ENCODE assay signal across 9 cellular contexts in genomic region chr19:17419154-17419490, GRCh38. TPM values are rescaled to one million over a fixed set of nuclear protein-coding genes. Genes with fewer than 3 reads are reported as not detected.
A peak's percentile ranks its signal among the peaks of the same experiment; 100 is the strongest.
DNase-seq lines count a peak whose midpoint lies in the region; ATAC-seq, FAIRE-seq and TF ChIP-seq lines count a peak whose summit lies in the region.
"Had no signal": no experiment of that assay in that cellular context is flagged by ENCODE, and none has a peak within 500 bp of the region (broad histone marks: within the 10 kb centered on the region; RNA-seq: fewer than 3 reads in every experiment).

No MANE protein-coding gene starts in this region.

- TF ChIP-seq POLR2A in GM12892 (IDR thresholded peaks at IDR 0.05; ENCODE audit: low read depth, low read length) (peak; percentile 0; the same call in 1 of the 2 replicates), gastrocnemius medialis (IDR thresholded peaks at IDR 0.05) (no peak)

- POLR2A ChIA-PET in T-cell (lab: Charles Lee) = interaction anchor here (0.6 to 1.1 kb wide), 4 partner anchors 12 to 152 kb away, joined by 3 read pairs; partner anchors contain the start of genes BABAM1 (in 1 of the 2), BST2 (in 1 of the 2) and DDA1 (in 1 of the 2)

- peaks cover 15 to 17% (median 16%) of the 10 kb centered on the region in 3 donors for H3K4me1 Mint-ChIP-seq in T-cell

- CTCF ChIA-PET in T-cell (lab: Charles Lee) = interaction anchor here in 1 of 2 donors (0.6 to 1.5 kb wide), 11 partner anchors 11 to 152 kb away, joined by 3 to 6 read pairs (median 4); partner anchors contain the start of genes BABAM1, BST2 and DDA1

- H3K4me1 ChIP-seq in gastrocnemius medialis = peaks cover 11% of the 10 kb centered on the region in 2 donors

- peak overlapping the region; percentile 59 for H3K4me3 ChIP-seq in fibroblast of the aortic adventitia (ENCODE audit: low read depth, low read length)
- H3K4me3 ChIP-seq in gastrocnemius medialis = peak overlapping the region; percentile 53 to 96 (median 74)

- no peak for FAIRE-seq in GM12892 (lab: Jason Lieb, UNC)

- ATAC-seq in T-cell (replicated peaks in 1 of 4) (no peak), gastrocnemius medialis (no peak), HG02759 (IDR thresholded peaks at IDR 0.05; ENCODE audit: unreplicated experiment) (no peak)

- peaks cover 0 to 5% of the 10 kb centered on the region in 2 donors for H3K36me3 ChIP-seq in gastrocnemius medialis

- intact Hi-C loops in gastrocnemius medialis (cut with DNase I; ENCODE audit: low total_unique reads) = loop anchor here (1.0 kb wide), 1 partner anchor 82 kb away; the partner anchor contains the start of gene GTPBP3

- H3K4me3 Mint-ChIP-seq in T-cell = peak overlapping the region; percentile 87 to 93 (median 90)

- H3K9me3 ChIP-seq in gastrocnemius medialis = no peaks in the 10 kb centered on the region

- peaks cover 3 to 5% (median 3%) of the 10 kb centered on the region in 3 donors for H3K27me3 ChIP-seq in gastrocnemius medialis

- TF ChIP-seq CTCF in fibroblast of the aortic adventitia (IDR thresholded peaks at IDR 0.05; ENCODE audit: insufficient read depth, low read length) (no peak), gastrocnemius medialis (IDR thresholded peaks at IDR 0.05 in 4 of 5, conservative IDR thresholded peaks at IDR 0.05 in 1 of 5) (no peak)

- no peaks in the 10 kb centered on the region for H3K9me3 Mint-ChIP-seq in T-cell

- H3K27me3 Mint-ChIP-seq in T-cell = no peaks in the 10 kb centered on the region

- no peak for DNase-seq in GM12892 (ENCODE audit: insufficient read length)
- no peak for DNase-seq in T-cell
- DNase-seq in fibroblast of the aortic adventitia (ENCODE audit: low read depth) = no peak
- DNase-seq in gastrocnemius medialis = no peak
- DNase-seq in OCI-M1 (lab: John Stamatoyannopoulos, UW) = no peak
- DNase-seq in amniotic stem cell (lab: John Stamatoyannopoulos, UW) = no peak
- DNase-seq in NCI-H524 (lab: John Stamatoyannopoulos, UW) = no peak

- peak overlapping the region in 1 of 2 donors; percentile 92 for H3K27ac Mint-ChIP-seq in T-cell

- in situ Hi-C loops in gastrocnemius medialis (cut with MboI; ENCODE audit: low sequenced_read_pairs in 4 of 4) = no loop called here

- peak overlapping the region; percentile 71 to 85 (median 82) for H3K27ac ChIP-seq in gastrocnemius medialis

- peaks cover 8% of the 10 kb centered on the region for H3K36me3 Mint-ChIP-seq in T-cell

RNA-seq across cellular contexts. Expression of gene MVB12A, which starts 0.7 kb away (rescaled TPM):
- 13.6 TPM for polyA plus RNA-seq in GM12892 (2012; ENCODE audit: missing spikeins)
- total RNA-seq in T-cell (10 to 100 TPM; 21.0 to 41.4 (median 35.3) TPM), fibroblast of the aortic adventitia (ENCODE audit: low replicate concordance) (44.7 and 47.5 TPM in 2 replicates), gastrocnemius medialis (10 to 100 TPM; 35.8 to 62.7 (median 52.3) TPM)

RNA-seq across cellular contexts. Expression of gene BST2, which starts 13.7 kb away (rescaled TPM):
- polyA plus RNA-seq in GM12892 (2012; ENCODE audit: missing spikeins) = 266 TPM
- total RNA-seq in T-cell (10 to 100 TPM; 43.9 to 62.0 (median 52.2) TPM), fibroblast of the aortic adventitia (ENCODE audit: low replicate concordance) (9.8 and 48.1 TPM in 2 replicates), gastrocnemius medialis (10 to 100 TPM; 19.0 to 28.2 (median 23.1) TPM)

RNA-seq across cellular contexts. Expression of gene CCDC194, which starts 25.1 kb away (rescaled TPM):
- 1.6 TPM for polyA plus RNA-seq in GM12892 (2012; ENCODE audit: missing spikeins)
- total RNA-seq in T-cell (1 to 10 TPM; 1.4 to 3.3 (median 2.6) TPM), fibroblast of the aortic adventitia (ENCODE audit: low replicate concordance) (not detected in 2 replicates), gastrocnemius medialis (not detected)
- total RNA-seq: myocyte had no signal

RNA-seq across cellular contexts. Expression of gene TMEM221, which starts 29.3 kb away (rescaled TPM):
- polyA plus RNA-seq in GM12892 (2012; ENCODE audit: missing spikeins) = not detected
- total RNA-seq in T-cell (not detected), fibroblast of the aortic adventitia (ENCODE audit: low replicate concordance) (not detected in 2 replicates), gastrocnemius medialis (not detected)

RNA-seq across cellular contexts. Expression of gene NXNL1, which starts 41.6 kb away (rescaled TPM):
- polyA plus RNA-seq in GM12892 (2012; ENCODE audit: missing spikeins) = not detected
- total RNA-seq in T-cell = not detected
- total RNA-seq in fibroblast of the aortic adventitia (ENCODE audit: low replicate concordance) = not detected in 2 replicates
- total RNA-seq in gastrocnemius medialis = not detected
- total RNA-seq: myocyte had no signal
